In the genomic region with DNA sequence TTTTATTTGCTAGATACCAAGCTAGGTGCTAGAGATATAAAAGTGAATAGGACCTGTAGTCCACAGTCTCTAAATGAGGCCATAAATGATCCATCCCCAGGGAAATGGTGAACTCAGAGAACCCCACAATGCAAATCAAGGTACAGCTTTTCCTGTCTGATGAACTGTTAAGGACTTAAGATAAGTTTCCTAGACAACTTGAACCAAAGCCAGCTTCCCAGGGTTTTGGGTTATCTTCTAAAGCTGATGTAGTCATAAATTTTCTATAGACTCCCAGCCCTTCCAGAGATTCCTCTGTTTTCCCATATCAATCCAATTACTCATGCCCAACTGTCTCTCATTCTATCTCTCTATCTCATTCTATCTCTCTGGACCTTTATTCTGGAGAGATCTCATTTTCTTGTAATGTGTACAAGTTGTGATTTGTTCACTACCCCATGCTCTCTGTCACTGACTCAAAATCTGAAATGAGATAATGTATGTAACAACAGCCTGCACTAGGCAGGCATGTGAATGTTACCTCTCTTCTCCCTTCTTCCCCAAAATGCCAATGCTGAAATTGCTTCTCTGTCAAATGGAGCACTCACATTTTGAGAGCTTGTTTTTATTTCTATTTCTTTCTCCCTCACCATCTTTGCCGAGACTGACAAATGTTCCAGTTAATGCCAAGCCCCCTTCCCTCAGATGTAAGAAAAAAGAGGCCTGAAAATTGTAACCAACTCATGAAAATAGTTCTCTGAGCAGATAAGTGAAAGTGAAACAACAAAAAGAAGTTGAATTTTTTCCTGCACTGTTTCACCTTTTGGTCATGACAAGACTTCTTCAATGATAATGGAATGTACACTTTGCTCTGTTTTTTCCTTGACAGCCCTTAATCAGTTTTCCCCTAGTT, we compare ENCODE assay signal across 10 cellular contexts.
DNase-seq lines count a peak whose midpoint lies in the region; ATAC-seq and TF ChIP-seq lines count a peak whose summit lies in the region.
"Had no signal": no experiment of that assay in that cellular context is flagged by ENCODE, and none has a peak within 500 bp of the region (broad histone marks: within the 10 kb centered on the region; RNA-seq: fewer than 3 reads in every experiment).

No MANE protein-coding gene starts in this region.

- H3K27ac Mint-ChIP-seq in activated CD8-positive, alpha-beta memory T cell treated with anti-CD3 and anti-CD28 coated beads, Interleukin-2, amount 10 ng/mL, durations not matched to agents 7 days and 5 days = peak overlapping the region; percentile 9
- H3K27ac Mint-ChIP-seq in activated CD8-positive, alpha-beta T cell treated with anti-CD3 and anti-CD28 coated beads for 36 hours = peak overlapping the region; percentile 66

- peaks cover 13% of the 10 kb centered on the region for H3F3A ChIP-seq in smooth muscle cell (ENCODE audit: low read depth)

- H3K9ac ChIP-seq in smooth muscle cell (ENCODE audit: low read depth) = peak overlapping the region; percentile 30

- H3K27ac ChIP-seq in smooth muscle cell (ENCODE audit: low read depth) = peak overlapping the region; percentile 86
- peak overlapping the region in 1 of 4 donors; percentile 1 for H3K27ac ChIP-seq in upper lobe of left lung

- CTCF ChIA-PET in activated CD8-positive, alpha-beta memory T cell treated with anti-CD3 and anti-CD28 coated beads, Interleukin-2, amount 10 ng/mL, durations not matched to agents 7 days and 5 days (lab: Charles Lee) = no interaction called here
- CTCF ChIA-PET in activated CD8-positive, alpha-beta T cell treated with anti-CD3 and anti-CD28 coated beads for 36 hours (lab: Charles Lee) = no interaction called here

- H3K4me1 Mint-ChIP-seq in activated CD8-positive, alpha-beta memory T cell treated with anti-CD3 and anti-CD28 coated beads, Interleukin-2, amount 10 ng/mL, durations not matched to agents 7 days and 5 days = peaks cover 23% of the 10 kb centered on the region
- H3K4me1 Mint-ChIP-seq in activated CD8-positive, alpha-beta T cell treated with anti-CD3 and anti-CD28 coated beads for 36 hours (ENCODE audit: low read depth) = peaks cover 19% of the 10 kb centered on the region

- H3K9me3 Mint-ChIP-seq in activated CD8-positive, alpha-beta memory T cell treated with anti-CD3 and anti-CD28 coated beads, Interleukin-2, amount 10 ng/mL, durations not matched to agents 7 days and 5 days (ENCODE audit: low read depth) = no peaks in the 10 kb centered on the region
- H3K9me3 Mint-ChIP-seq in activated CD8-positive, alpha-beta T cell treated with anti-CD3 and anti-CD28 coated beads for 36 hours = no peaks in the 10 kb centered on the region

- no peaks in the 10 kb centered on the region for H3K79me2 ChIP-seq in smooth muscle cell (ENCODE audit: low read depth)

- intact Hi-C loops in activated CD8-positive, alpha-beta T cell treated with anti-CD3 and anti-CD28 coated beads for 36 hours (cut with micrococcal nuclease) = no loop called here

- no peaks in the 10 kb centered on the region for H4K20me1 ChIP-seq in smooth muscle cell (ENCODE audit: low read depth)

- H3K27me3 Mint-ChIP-seq in activated CD8-positive, alpha-beta memory T cell treated with anti-CD3 and anti-CD28 coated beads, Interleukin-2, amount 10 ng/mL, durations not matched to agents 7 days and 5 days = no peaks in the 10 kb centered on the region
- H3K27me3 Mint-ChIP-seq in activated CD8-positive, alpha-beta T cell treated with anti-CD3 and anti-CD28 coated beads for 36 hours = peaks cover 4% of the 10 kb centered on the region

- H3K4me2 ChIP-seq in smooth muscle cell = peak overlapping the region; percentile 72

- no peak overlapping the region for H3K4me3 Mint-ChIP-seq in activated CD8-positive, alpha-beta memory T cell treated with anti-CD3 and anti-CD28 coated beads, Interleukin-2, amount 10 ng/mL, durations not matched to agents 7 days and 5 days
- H3K4me3 Mint-ChIP-seq in activated CD8-positive, alpha-beta T cell treated with anti-CD3 and anti-CD28 coated beads for 36 hours = peak overlapping the region; percentile 20

- no peak overlapping the region for H3K4me3 ChIP-seq in smooth muscle cell
- no peak overlapping the region for H3K4me3 ChIP-seq in upper lobe of left lung
- H3K4me3 ChIP-seq: lung had no signal

- 38% methylated on average over 1 of the region's 1 CpG for WGBS in smooth muscle cell (ENCODE audit: low lambda C conversion rate)
- 32 to 45% methylated on average over 1 of the region's 1 CpG for WGBS in upper lobe of left lung, 2 donors

- no peak for TF ChIP-seq CTCF in activated CD8-positive, alpha-beta T cell treated with anti-CD3 and anti-CD28 coated beads for 36 hours (IDR thresholded peaks at IDR 0.05)
- no peak for TF ChIP-seq CTCF in smooth muscle cell (IDR thresholded peaks at IDR 0.05; ENCODE audit: borderline replicate concordance, insufficient read depth, poor library complexity, severe bottlenecking)
- no peak for TF ChIP-seq CTCF in upper lobe of left lung (IDR thresholded peaks at IDR 0.05)

- no peak for TF ChIP-seq POLR2A in upper lobe of left lung (IDR thresholded peaks at IDR 0.05)

- no peak for TF ChIP-seq EP300 in upper lobe of left lung (IDR thresholded peaks at IDR 0.05)

- DNase-seq in activated CD8-positive, alpha-beta memory T cell treated with anti-CD3 and anti-CD28 coated beads, Interleukin-2, amount 10 ng/mL, durations not matched to agents 7 days and 5 days = no peak
- no peak for DNase-seq in activated CD8-positive, alpha-beta memory T cell treated with anti-CD3 and anti-CD28 coated beads for 24 hours
- DNase-seq in activated CD8-positive, alpha-beta T cell treated with anti-CD3 and anti-CD28 coated beads for 36 hours = no peak
- no peak for DNase-seq in smooth muscle cell (lab: John Stamatoyannopoulos, UW; ENCODE audit: unreplicated experiment)
- DNase-seq in stimulated activated CD8-positive, alpha-beta memory T cell treated with anti-CD3 and anti-CD28 coated beads, Interleukin-4, amount 100 ng/mL, for 48 hours = no peak
- DNase-seq in stimulated activated CD4-positive, alpha-beta T cell treated with anti-CD3 and anti-CD28 coated beads, Interleukin-4, amount 100 ng/mL, for 24 hours = no peak
- DNase-seq in upper lobe of left lung = no peak
- DNase-seq: activated effector memory CD4-positive, alpha-beta T cell treated with Interleukin-2 at 50 U/mL for 16 hours had no signal

- H3K9me3 ChIP-seq in smooth muscle cell (replicated peaks; ENCODE audit: low read depth) = no peaks in the 10 kb centered on the region
- no peaks in the 10 kb centered on the region for H3K9me3 ChIP-seq in upper lobe of left lung

- H3K36me3 ChIP-seq in smooth muscle cell (ENCODE audit: low read depth) (no peaks in the 10 kb centered on the region), upper lobe of left lung (no peaks in the 10 kb centered on the region)

- H3K27me3 ChIP-seq in smooth muscle cell (ENCODE audit: low read depth) (no peaks in the 10 kb centered on the region), upper lobe of left lung (no peaks in the 10 kb centered on the region)

- ATAC-seq in activated CD8-positive, alpha-beta memory T cell treated with anti-CD3 and anti-CD28 coated beads, Interleukin-2, amount 10 ng/mL, durations not matched to agents 7 days and 5 days = no peak
- peak; percentile 65 for ATAC-seq in HG02678 (IDR thresholded peaks at IDR 0.05; ENCODE audit: unreplicated experiment)
- peak; percentile 42 for ATAC-seq in activated CD8-positive, alpha-beta T cell treated with anti-CD3 and anti-CD28 coated beads for 36 hours
- ATAC-seq in upper lobe of left lung (ENCODE audit: low FRiP score in 2 of 2) = no peak

- H3K4me1 ChIP-seq in smooth muscle cell (ENCODE audit: low read depth) (no peaks in the 10 kb centered on the region), upper lobe of left lung (no peaks in the 10 kb centered on the region)

- no peak overlapping the region for H2AFZ ChIP-seq in smooth muscle cell (ENCODE audit: low read depth)

- POLR2A ChIA-PET in activated CD8-positive, alpha-beta T cell treated with anti-CD3 and anti-CD28 coated beads for 36 hours (lab: Charles Lee) = no interaction called here

- H3K36me3 Mint-ChIP-seq in activated CD8-positive, alpha-beta memory T cell treated with anti-CD3 and anti-CD28 coated beads, Interleukin-2, amount 10 ng/mL, durations not matched to agents 7 days and 5 days = no peaks in the 10 kb centered on the region
- no peaks in the 10 kb centered on the region for H3K36me3 Mint-ChIP-seq in activated CD8-positive, alpha-beta T cell treated with anti-CD3 and anti-CD28 coated beads for 36 hours (ENCODE audit: low read depth)

Comparison
In these comparisons a context has a peak if more than half of its experiments do, and no peak if none do; other contexts are left out.
1. ATAC-seq: peak in HG02678 (single experiment) and activated CD8-positive, alpha-beta T cell treated with anti-CD3 and anti-CD28 coated beads for 36 hours (single experiment); none in activated CD8-positive, alpha-beta memory T cell treated with anti-CD3 and anti-CD28 coated beads, Interleukin-2, amount 10 ng/mL, durations not matched to agents 7 days and 5 days (single experiment) and upper lobe of left lung (0 of 2).